Comparison of ENCODE assay signal across 8 cellular contexts in the genomic region with DNA sequence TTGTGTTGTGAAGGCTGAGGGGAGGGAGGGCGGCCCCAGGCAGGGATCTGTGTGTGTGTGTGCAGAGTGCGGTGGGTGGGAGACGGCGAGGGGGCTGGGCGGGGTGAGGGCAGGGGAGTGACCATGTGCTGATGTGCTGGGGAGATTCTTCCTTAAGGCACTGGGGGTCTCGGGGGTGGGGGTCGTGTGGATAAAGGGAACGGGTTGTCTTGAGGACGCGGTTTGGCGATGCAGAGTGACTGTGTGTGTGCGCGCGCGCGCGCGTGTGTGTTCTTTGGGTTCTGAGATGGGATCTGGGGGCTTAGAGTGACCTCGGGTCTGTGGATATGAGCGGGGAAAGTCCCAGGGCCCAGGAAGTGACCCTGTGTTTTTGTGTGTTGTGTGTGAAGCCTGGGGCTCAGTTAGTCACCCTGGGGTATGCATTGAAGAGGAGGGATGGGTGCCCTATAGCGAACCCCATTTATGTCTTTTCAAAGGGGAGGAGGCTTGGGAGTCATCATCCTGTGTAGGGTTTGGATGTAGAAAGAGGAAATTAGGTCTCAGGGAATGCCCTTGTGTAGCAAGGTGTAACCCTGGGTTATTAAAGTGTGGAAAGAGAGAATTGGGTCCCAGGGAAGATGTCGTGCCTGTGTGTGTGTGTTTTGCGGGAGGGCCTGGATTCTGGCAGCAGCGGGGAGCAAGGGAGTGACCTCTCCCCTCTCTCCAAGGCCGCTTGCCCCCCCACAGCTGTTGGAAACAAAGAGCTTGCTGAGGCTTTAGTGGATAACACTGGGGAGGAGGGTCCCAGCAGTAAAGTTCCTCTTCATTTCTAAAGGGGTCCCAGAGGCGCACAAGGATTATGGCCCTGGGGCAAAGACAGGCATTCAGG. TPM values are rescaled to one million over a fixed set of nuclear protein-coding genes. Genes with fewer than 3 reads are reported as not detected.
DNase-seq lines count a peak whose midpoint lies in the region; ATAC-seq and TF ChIP-seq lines count a peak whose summit lies in the region.

No MANE protein-coding gene starts in this region.

- no peaks in the 10 kb centered on the region for H3K9me3 Mint-ChIP-seq in activated CD4-positive, alpha-beta T cell treated with anti-CD3 and anti-CD28 coated beads, Interleukin-2, amount 10 ng/mL, durations not matched to agents 24 days and 14 days

- no peak for ATAC-seq in HG02852 (IDR thresholded peaks at IDR 0.05; ENCODE audit: unreplicated experiment)

- no peaks in the 10 kb centered on the region for H3K36me3 Mint-ChIP-seq in activated CD4-positive, alpha-beta T cell treated with anti-CD3 and anti-CD28 coated beads, Interleukin-2, amount 10 ng/mL, durations not matched to agents 24 days and 14 days (ENCODE audit: low read depth)

- peak overlapping the region; percentile 76 for H3K4me3 Mint-ChIP-seq in activated CD4-positive, alpha-beta T cell treated with anti-CD3 and anti-CD28 coated beads, Interleukin-2, amount 10 ng/mL, durations not matched to agents 24 days and 14 days

- no peaks in the 10 kb centered on the region for H3K36me3 ChIP-seq in kidney epithelial cell (ENCODE audit: control insufficient read depth, insufficient read depth, low read length)
- H3K36me3 ChIP-seq in tibial artery, result no peaks in the 10 kb centered on the region

- TF ChIP-seq CTCF in kidney epithelial cell (IDR thresholded peaks at IDR 0.05; ENCODE audit: insufficient read depth, low read length, poor library complexity, severe bottlenecking) (no peak), tibial artery (IDR thresholded peaks at IDR 0.05) (no peak)

- peaks cover 62% of the 10 kb centered on the region for H3K27me3 Mint-ChIP-seq in activated CD4-positive, alpha-beta T cell treated with anti-CD3 and anti-CD28 coated beads, Interleukin-2, amount 10 ng/mL, durations not matched to agents 24 days and 14 days

- intact Hi-C loops in activated CD4-positive, alpha-beta T cell treated with anti-CD3 and anti-CD28 coated beads, Interleukin-2, amount 10 ng/mL, durations not matched to agents 24 days and 14 days (cut with micrococcal nuclease), result no loop called here
- intact Hi-C loops in tibial artery (cut with DNase I; ENCODE audit: low total_unique reads), result no loop called here

- no peaks in the 10 kb centered on the region for H3K9me3 ChIP-seq in tibial artery

- H3K4me3 ChIP-seq in kidney epithelial cell (ENCODE audit: low read depth, low read length), result peak overlapping the region; percentile 70
- peak overlapping the region; percentile 53 to 62 for H3K4me3 ChIP-seq in tibial artery

- H3K27ac Mint-ChIP-seq in activated CD4-positive, alpha-beta T cell treated with anti-CD3 and anti-CD28 coated beads, Interleukin-2, amount 10 ng/mL, durations not matched to agents 24 days and 14 days, result peak overlapping the region; percentile 1

- H3K27ac ChIP-seq in tibial artery, result no peak overlapping the region

- H3K4me1 ChIP-seq in tibial artery, result peaks cover 0 to 16% (median 11%) of the 10 kb centered on the region in 4 donors

- H3K27me3 ChIP-seq in kidney epithelial cell (ENCODE audit: control insufficient read depth, insufficient read depth, low read length) (no peaks in the 10 kb centered on the region), tibial artery (peaks cover 0 to 3% of the 10 kb centered on the region in 2 donors)

- no peak for DNase-seq in activated CD4-positive, alpha-beta T cell treated with anti-CD3 and anti-CD28 coated beads, Interleukin-2, amount 10 ng/mL, durations not matched to agents 24 days and 14 days
- DNase-seq in activated CD4-positive, alpha-beta T cell treated with anti-CD3 and anti-CD28 coated beads for 4 hours, result no peak
- DNase-seq in amniotic epithelial cell (ENCODE audit: low read depth), result peak; percentile 2
- no peak for DNase-seq in kidney epithelial cell (ENCODE audit: low read depth)
- peak in 1 of 2 donors; percentile 20 for DNase-seq in tibial artery
- no peak for DNase-seq in middle frontal gyrus (ENCODE audit: extremely low spot score, low spot score)
- no peak for DNase-seq in stimulated activated naive CD4-positive, alpha-beta T cell (lab: John Stamatoyannopoulos, UW)

- peaks cover 4% of the 10 kb centered on the region for H3K4me1 Mint-ChIP-seq in activated CD4-positive, alpha-beta T cell treated with anti-CD3 and anti-CD28 coated beads, Interleukin-2, amount 10 ng/mL, durations not matched to agents 24 days and 14 days

RNA-seq across cellular contexts. Expression of a gene that starts 1.4 kb away (rescaled TPM):
- 0.16 TPM in 1 of 2 replicates, not detected in the other for total RNA-seq in activated CD4-positive, alpha-beta T cell treated with anti-CD3 and anti-CD28 coated beads, Interleukin-2, amount 10 ng/mL, durations not matched to agents 24 days and 14 days
- total RNA-seq in kidney epithelial cell, result 15.7 and 23.4 TPM in 2 replicates

RNA-seq across cellular contexts. Expression of a gene that starts 47.4 kb away (rescaled TPM):
- total RNA-seq in activated CD4-positive, alpha-beta T cell treated with anti-CD3 and anti-CD28 coated beads, Interleukin-2, amount 10 ng/mL, durations not matched to agents 24 days and 14 days, result 10.0 and 13.9 TPM in 2 replicates
- total RNA-seq in kidney epithelial cell, result 76.1 and 77.3 TPM in 2 replicates

Comparison
In these comparisons a context has a peak if more than half of its experiments do, and no peak if none do; other contexts are left out.
1. RNA of a gene that starts 1.4 kb away (total RNA-seq): 15.7 to 23.4 TPM in kidney epithelial cell; 0.16 TPM in activated CD4-positive, alpha-beta T cell treated with anti-CD3 and anti-CD28 coated beads, Interleukin-2, amount 10 ng/mL, durations not matched to agents 24 days and 14 days; every median in the first group is over 10 times any median in the second.